Comparison of ENCODE assay signal across 14 cellular contexts in the genomic region with DNA sequence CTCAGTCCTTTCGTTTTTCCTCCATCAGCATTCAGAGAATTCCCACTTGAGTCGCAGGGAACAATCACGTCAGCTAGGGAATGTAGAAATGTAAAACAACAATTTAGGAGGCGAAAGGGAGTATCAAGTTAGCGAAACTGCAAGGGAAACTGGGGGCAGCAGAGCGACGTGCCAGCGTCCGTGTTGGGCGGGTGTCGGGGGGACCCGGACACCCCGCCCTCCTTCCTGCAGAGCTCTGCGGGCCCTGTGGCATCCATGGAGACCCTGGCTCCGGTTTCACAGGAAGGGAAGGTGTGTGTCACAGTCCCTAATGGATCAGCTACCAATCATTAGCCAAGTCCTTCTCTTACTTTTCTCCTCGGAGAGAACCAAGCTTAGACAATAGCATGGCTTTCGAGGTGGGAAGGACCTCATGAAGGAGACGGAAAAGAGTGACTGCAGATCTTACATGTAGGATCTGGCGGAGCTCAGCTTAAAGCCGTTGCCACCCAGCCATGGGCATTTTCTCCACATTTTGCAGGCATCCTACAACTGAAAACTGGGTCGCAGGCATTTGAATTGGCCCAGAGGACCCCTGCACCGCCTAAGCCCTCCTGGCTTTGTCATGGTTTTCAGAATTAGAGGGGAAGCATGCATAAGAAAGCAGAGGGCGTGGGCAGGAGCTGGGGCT. TPM values are rescaled to one million over a fixed set of nuclear protein-coding genes. Genes with fewer than 3 reads are reported as not detected.
DNase-seq lines count a peak whose midpoint lies in the region; ATAC-seq, FAIRE-seq and TF ChIP-seq lines count a peak whose summit lies in the region.
"Had no signal": no experiment of that assay in that cellular context is flagged by ENCODE, and none has a peak within 500 bp of the region (broad histone marks: within the 10 kb centered on the region; RNA-seq: fewer than 3 reads in every experiment).

No MANE protein-coding gene starts in this region.

- H3K9me3 Mint-ChIP-seq in memory B cell (no peaks in the 10 kb centered on the region), Calu3 (ENCODE audit: low read depth, unreplicated experiment) (peaks cover 8% of the 10 kb centered on the region)
- H3K9me3 Mint-ChIP-seq: activated T-cell treated with anti-CD3 and anti-CD28 coated beads, Interleukin-2, amount 50 U/mL, for 72 hours had no signal

- 1% methylated on average over 23 of the region's 23 CpGs for WGBS in HUES64
- 35% methylated on average over 23 of the region's 23 CpGs for WGBS in esophagus muscularis mucosa
- 21 to 25% (median 22%) methylated on average over 23 of the region's 23 CpGs for WGBS in small intestine, 3 donors

- CTCF ChIA-PET in Calu3 (lab: Charles Lee), result no interaction called here

- DNase-seq in esophagus muscularis mucosa (ENCODE audit: extremely low spot score) (no peak), memory B cell (ENCODE audit: low spot score in 2 of 2) (no peak), HAP-1 (ENCODE audit: low spot score in 2 of 2) (no peak), small intestine (no peak), Calu3 (no peak)
- DNase-seq: activated T-cell treated with anti-CD3 and anti-CD28 coated beads, Interleukin-2, amount 50 U/mL, for 72 hours; GOT3; NCI-H1048; stimulated activated CD4-positive, alpha-beta T cell treated with anti-CD3 and anti-CD28 coated beads, Interleukin-1b, Interleukin-23, amount 100 ng/mL, for 48 hours; uterus had no signal

- H3K27me3 Mint-ChIP-seq in memory B cell (no peaks in the 10 kb centered on the region), Calu3 (ENCODE audit: unreplicated experiment) (no peaks in the 10 kb centered on the region)

- no peaks in the 10 kb centered on the region for H3K9me3 ChIP-seq in HUES64 (ENCODE audit: insufficient read depth, low read depth, low read length)
- H3K9me3 ChIP-seq in esophagus muscularis mucosa, result no peaks in the 10 kb centered on the region
- H3K9me3 ChIP-seq in skeletal muscle tissue (ENCODE audit: control insufficient read depth in 3 of 3, low read length in 3 of 3), result no peaks in the 10 kb centered on the region
- no peaks in the 10 kb centered on the region for H3K9me3 ChIP-seq in HAP-1
- no peaks in the 10 kb centered on the region for H3K9me3 ChIP-seq in small intestine (ENCODE audit: control insufficient read depth, low read depth)
- H3K9me3 ChIP-seq: uterus had no signal

- no peak for TF ChIP-seq EP300 in esophagus muscularis mucosa (IDR thresholded peaks at IDR 0.05)

- TF ChIP-seq CTCF in esophagus muscularis mucosa (IDR thresholded peaks at IDR 0.05) (no peak), Calu3 (IDR thresholded peaks at IDR 0.05; ENCODE audit: unreplicated experiment) (no peak)

- no peaks in the 10 kb centered on the region for H3K36me3 ChIP-seq in HUES64 (ENCODE audit: insufficient read depth, low read length)
- no peaks in the 10 kb centered on the region for H3K36me3 ChIP-seq in esophagus muscularis mucosa
- no peaks in the 10 kb centered on the region for H3K36me3 ChIP-seq in skeletal muscle tissue (ENCODE audit: control insufficient read depth in 3 of 3, insufficient read depth in 3 of 3, low read length in 3 of 3)
- no peaks in the 10 kb centered on the region for H3K36me3 ChIP-seq in HAP-1 (replicated peaks)
- H3K36me3 ChIP-seq in small intestine (ENCODE audit: control insufficient read depth in 2 of 2, insufficient read depth in 2 of 2, low read length in 2 of 2), result no peaks in the 10 kb centered on the region
- H3K36me3 ChIP-seq: uterus had no signal

- peaks cover 33% of the 10 kb centered on the region for H3K4me1 ChIP-seq in HUES64 (ENCODE audit: insufficient read depth, low read length)
- H3K4me1 ChIP-seq in esophagus muscularis mucosa, result peaks cover 0 to 4% (median 0%) of the 10 kb centered on the region in 4 donors
- H3K4me1 ChIP-seq in skeletal muscle tissue (ENCODE audit: control insufficient read depth in 3 of 3, insufficient read depth in 3 of 3, low read length in 3 of 3), result no peaks in the 10 kb centered on the region
- H3K4me1 ChIP-seq in HAP-1, result no peaks in the 10 kb centered on the region
- no peaks in the 10 kb centered on the region for H3K4me1 ChIP-seq in small intestine (ENCODE audit: control insufficient read depth in 2 of 2, insufficient read depth in 1 of 2, low read depth in 1 of 2, low read length in 1 of 2)
- H3K4me1 ChIP-seq: uterus had no signal

- peak overlapping the region; percentile 68 for H3K4me3 ChIP-seq in HUES64 (ENCODE audit: low read length)
- H3K4me3 ChIP-seq in esophagus muscularis mucosa, result peak overlapping the region; percentile 14 to 22 (median 20)
- peak overlapping the region in 2 of 3 donors; percentile 58 to 60 for H3K4me3 ChIP-seq in skeletal muscle tissue (ENCODE audit: low read length in 3 of 3)
- H3K4me3 ChIP-seq in HAP-1, result no peak overlapping the region
- H3K4me3 ChIP-seq in small intestine (ENCODE audit: low read depth in 1 of 2, low read length in 2 of 2), result no peak overlapping the region
- H3K4me3 ChIP-seq: uterus had no signal

- H3K4me1 Mint-ChIP-seq in memory B cell (peaks cover 3% of the 10 kb centered on the region), Calu3 (ENCODE audit: low read depth, unreplicated experiment) (no peaks in the 10 kb centered on the region)

- H3K4me3 Mint-ChIP-seq in memory B cell (peak overlapping the region; percentile 56), Calu3 (ENCODE audit: low read depth, unreplicated experiment) (no peak overlapping the region)
- H3K4me3 Mint-ChIP-seq: activated T-cell treated with anti-CD3 and anti-CD28 coated beads, Interleukin-2, amount 50 U/mL, for 72 hours had no signal

- H3K27ac Mint-ChIP-seq in memory B cell, result no peak overlapping the region
- no peak overlapping the region for H3K27ac Mint-ChIP-seq in Calu3 (ENCODE audit: unreplicated experiment)
- H3K27ac Mint-ChIP-seq: activated T-cell treated with anti-CD3 and anti-CD28 coated beads, Interleukin-2, amount 50 U/mL, for 72 hours had no signal

- ATAC-seq in memory B cell (ENCODE audit: low read depth) (no peak), GM21528 (IDR thresholded peaks at IDR 0.05; ENCODE audit: low FRiP score, unreplicated experiment) (no peak)
- ATAC-seq: activated T-cell treated with anti-CD3 and anti-CD28 coated beads, Interleukin-2, amount 50 U/mL, for 72 hours had no signal

- intact Hi-C loops in esophagus muscularis mucosa (cut with DNase I), result no loop called here
- intact Hi-C loops in Calu3 (cut with micrococcal nuclease; ENCODE audit: unreplicated experiment), result no loop called here

- peak overlapping the region; percentile 34 for H3K9ac ChIP-seq in HUES64 (ENCODE audit: low read depth, low read length)
- H3K9ac ChIP-seq in skeletal muscle tissue (ENCODE audit: low read depth in 1 of 3, low read length in 3 of 3), result peak overlapping the region in 1 of 3 donors; percentile 57

- FAIRE-seq in small intestine (lab: Jason Lieb, UNC), result no peak
- FAIRE-seq: keratinocyte had no signal

- BruUV-seq in Calu3 (replicated peaks; lab: Mats Ljungman, UMichigan), result no TSS peak

- H3K27ac ChIP-seq in HUES64 (ENCODE audit: low read depth, low read length) (peak overlapping the region; percentile 91), esophagus muscularis mucosa (replicated peaks in 1 of 4) (no peak overlapping the region), skeletal muscle tissue (ENCODE audit: low read depth, low read length) (no peak overlapping the region), small intestine (ENCODE audit: low read depth in 1 of 2, low read length in 1 of 2) (no peak overlapping the region)
- H3K27ac ChIP-seq: uterus had no signal

- in situ Hi-C loops in HAP-1 (cut with MboI; ENCODE audit: low sequenced_read_pairs), result no loop called here

- no peaks in the 10 kb centered on the region for H3K27me3 ChIP-seq in HUES64 (ENCODE audit: insufficient read depth, low read length)
- no peaks in the 10 kb centered on the region for H3K27me3 ChIP-seq in esophagus muscularis mucosa
- peaks cover 0 to 4% (median 0%) of the 10 kb centered on the region in 3 donors for H3K27me3 ChIP-seq in skeletal muscle tissue (ENCODE audit: control insufficient read depth in 3 of 3, insufficient read depth in 3 of 3, low read length in 3 of 3)
- no peaks in the 10 kb centered on the region for H3K27me3 ChIP-seq in HAP-1 (ENCODE audit: low read depth)
- no peaks in the 10 kb centered on the region for H3K27me3 ChIP-seq in small intestine (ENCODE audit: control insufficient read depth in 2 of 2, insufficient read depth in 2 of 2, low read length in 2 of 2)
- H3K27me3 ChIP-seq: uterus had no signal

- H3K36me3 Mint-ChIP-seq in memory B cell (no peaks in the 10 kb centered on the region), Calu3 (ENCODE audit: insufficient read depth, unreplicated experiment) (no peaks in the 10 kb centered on the region)

- no peak for TF ChIP-seq POLR2A in esophagus muscularis mucosa (IDR thresholded peaks at IDR 0.05; ENCODE audit: low read depth)

RNA-seq across cellular contexts. Expression of a gene that starts 33.7 kb away (rescaled TPM):
- 25.4 TPM for polyA plus RNA-seq in HUES64 (2013, experiment 1 of 2)
- polyA plus RNA-seq in HUES64 (2013, experiment 2 of 2), result 33.3 TPM
- under 1 TPM; 0.29 to 0.97 (median 0.46) TPM for total RNA-seq in esophagus muscularis mucosa
- 18.3 TPM for total RNA-seq in skeletal muscle tissue
- under 1 TPM in 2 of 3 donors, not detected in 1; 0.03 to 0.27 TPM for polyA plus RNA-seq in small intestine
- total RNA-seq in Calu3 (2022), result not detected in 2 replicates
- total RNA-seq: activated T-cell treated with anti-CD3 and anti-CD28 coated beads, Interleukin-2, amount 50 U/mL, for 72 hours had no signal
- polyA plus RNA-seq: keratinocyte had no signal

Comparison
In these comparisons a context has a peak if more than half of its experiments do, and no peak if none do; other contexts are left out.
1. H3K4me3 ChIP-seq: peak in HUES64 (single experiment), esophagus muscularis mucosa (4 of 4) and skeletal muscle tissue (2 of 3); none in HAP-1 (single experiment) and small intestine (0 of 2).